ENCODE assay signal across 14 cellular contexts in genomic region chr2:238262496-238263122, GRCh38. TPM values are rescaled to one million over a fixed set of nuclear protein-coding genes. Genes with fewer than 3 reads are reported as not detected.
DNase-seq lines count a peak whose midpoint lies in the region; ATAC-seq, FAIRE-seq and TF ChIP-seq lines count a peak whose summit lies in the region.
"Had no signal": no experiment of that assay in that cellular context is flagged by ENCODE, and none has a peak within 500 bp of the region (broad histone marks: within the 10 kb centered on the region; RNA-seq: fewer than 3 reads in every experiment).

No MANE protein-coding gene starts in this region.

- H3K27me3 Mint-ChIP-seq in activated T-cell treated with anti-CD3 and anti-CD28 coated beads, Interleukin-2, amount 50 U/mL, for 4 hours (ENCODE audit: low read depth) = no peaks in the 10 kb centered on the region
- H3K27me3 Mint-ChIP-seq: activated CD8-positive, alpha-beta T cell treated with anti-CD3 and anti-CD28 coated beads for 36 hours; naive thymus-derived CD8-positive, alpha-beta T cell had no signal

- H3K27me3 ChIP-seq in adipocyte (replicated peaks; ENCODE audit: control insufficient read depth, insufficient read depth, low read length) (no peaks in the 10 kb centered on the region), left ventricle myocardium inferior (ENCODE audit: low read depth) (no peaks in the 10 kb centered on the region), rectal smooth muscle tissue (ENCODE audit: control insufficient read depth, insufficient read depth, low read length) (no peaks in the 10 kb centered on the region), upper lobe of left lung (no peaks in the 10 kb centered on the region)
- H3K27me3 ChIP-seq: brain microvascular endothelial cell had no signal

- no peak for TF ChIP-seq CTCF in left ventricle myocardium inferior (IDR thresholded peaks at IDR 0.05; ENCODE audit: borderline replicate concordance)
- TF ChIP-seq CTCF in upper lobe of left lung (IDR thresholded peaks at IDR 0.05) = no peak

- no peak for TF ChIP-seq POLR2A in upper lobe of left lung (IDR thresholded peaks at IDR 0.05)
- no peak for TF ChIP-seq POLR2A in H54 (IDR thresholded peaks at IDR 0.05; ENCODE audit: low read depth, low read length)

- intact Hi-C loops in left ventricle myocardium inferior (cut with micrococcal nuclease) = no loop called here

- H3K27ac ChIP-seq in left ventricle myocardium inferior (replicated peaks) (peak overlapping the region; percentile 69), rectal smooth muscle tissue (ENCODE audit: low read depth, low read length) (peak overlapping the region; percentile 28), upper lobe of left lung (peak overlapping the region in 3 of 4 donors; percentile 43 to 78 (median 72))
- H3K27ac ChIP-seq: brain microvascular endothelial cell had no signal

- H3K4me3 ChIP-seq in adipocyte (ENCODE audit: low read length) (no peak overlapping the region), left ventricle myocardium inferior (no peak overlapping the region), rectal smooth muscle tissue (ENCODE audit: low read length) (no peak overlapping the region), upper lobe of left lung (no peak overlapping the region)

- H3K4me1 Mint-ChIP-seq in activated T-cell treated with anti-CD3 and anti-CD28 coated beads, Interleukin-2, amount 50 U/mL, for 4 hours (ENCODE audit: low read depth) = peaks cover 5% of the 10 kb centered on the region

- no peaks in the 10 kb centered on the region for H3K9me3 ChIP-seq in adipocyte (ENCODE audit: control insufficient read depth, low read length)
- H3K9me3 ChIP-seq in left ventricle myocardium inferior (replicated peaks) = no peaks in the 10 kb centered on the region
- no peaks in the 10 kb centered on the region for H3K9me3 ChIP-seq in upper lobe of left lung

- no peak for FAIRE-seq in H54 (lab: Jason Lieb, UNC)

- no peaks in the 10 kb centered on the region for H3K9me3 Mint-ChIP-seq in activated T-cell treated with anti-CD3 and anti-CD28 coated beads, Interleukin-2, amount 50 U/mL, for 4 hours
- H3K9me3 Mint-ChIP-seq: activated CD8-positive, alpha-beta T cell treated with anti-CD3 and anti-CD28 coated beads for 36 hours; activated naive CD4-positive, alpha-beta T cell treated with anti-CD3 and anti-CD28 coated beads, Interleukin-2, amount 50 U/mL, for 72 hours; naive thymus-derived CD8-positive, alpha-beta T cell; T-helper 1 cell treated with Interleukin-12 subunit alpha and Interleukin-12 subunit beta and Interleukin-4 antibody, amounts not matched to agents 30 μg/mL and 1 μg/mL, for 36 hours; WTC11 had no signal

- no peak overlapping the region for H3K4me3 Mint-ChIP-seq in activated T-cell treated with anti-CD3 and anti-CD28 coated beads, Interleukin-2, amount 50 U/mL, for 4 hours
- H3K4me3 Mint-ChIP-seq: activated CD8-positive, alpha-beta T cell treated with anti-CD3 and anti-CD28 coated beads for 36 hours; naive thymus-derived CD8-positive, alpha-beta T cell; T-helper 1 cell treated with Interleukin-12 subunit alpha and Interleukin-12 subunit beta and Interleukin-4 antibody, amounts not matched to agents 30 μg/mL and 1 μg/mL, for 36 hours; WTC11 had no signal

- peaks cover 27% of the 10 kb centered on the region for H3K36me3 Mint-ChIP-seq in activated T-cell treated with anti-CD3 and anti-CD28 coated beads, Interleukin-2, amount 50 U/mL, for 4 hours (ENCODE audit: insufficient read depth)
- H3K36me3 Mint-ChIP-seq: activated naive CD4-positive, alpha-beta T cell treated with anti-CD3 and anti-CD28 coated beads, Interleukin-2, amount 50 U/mL, for 72 hours had no signal

- H3K9ac ChIP-seq in adipocyte (ENCODE audit: low read length) (peak overlapping the region; percentile 54), rectal smooth muscle tissue (ENCODE audit: low read length) (no peak overlapping the region)

- H3K4me1 ChIP-seq in adipocyte (ENCODE audit: control insufficient read depth, insufficient read depth, low read length) (peaks cover 9% of the 10 kb centered on the region), left ventricle myocardium inferior (peaks cover 43% of the 10 kb centered on the region), rectal smooth muscle tissue (ENCODE audit: control insufficient read depth, insufficient read depth, low read length) (no peaks in the 10 kb centered on the region), upper lobe of left lung (peaks cover 30 to 41% (median 32%) of the 10 kb centered on the region in 4 donors)

- WGBS in upper lobe of left lung, 2 donors = 84 to 95% methylated on average over 8 to 12 of the region's 12 CpGs

- peaks cover 7% of the 10 kb centered on the region for H3K36me3 ChIP-seq in adipocyte (ENCODE audit: control insufficient read depth, insufficient read depth, low read length, severe bottlenecking)
- H3K36me3 ChIP-seq in left ventricle myocardium inferior = peaks cover 37% of the 10 kb centered on the region
- peaks cover 41% of the 10 kb centered on the region for H3K36me3 ChIP-seq in rectal smooth muscle tissue (ENCODE audit: control insufficient read depth, insufficient read depth, low read length)
- peaks cover 0 to 81% (median 38%) of the 10 kb centered on the region in 4 donors for H3K36me3 ChIP-seq in upper lobe of left lung
- H3K36me3 ChIP-seq: brain microvascular endothelial cell had no signal

- no peak for TF ChIP-seq EP300 in upper lobe of left lung (IDR thresholded peaks at IDR 0.05)

- ATAC-seq in upper lobe of left lung (ENCODE audit: low FRiP score in 2 of 2) (no peak), GM18517 (IDR thresholded peaks at IDR 0.05; ENCODE audit: unreplicated experiment) (no peak)
- ATAC-seq in activated T-cell treated with anti-CD3 and anti-CD28 coated beads, Interleukin-2, amount 50 U/mL, for 4 hours = no peak

- no peak for DNase-seq in adipocyte (ENCODE audit: low read depth)
- no peak for DNase-seq in left ventricle myocardium inferior
- DNase-seq in upper lobe of left lung = peak in 1 of 2 donors; percentile 67
- DNase-seq in H54 (ENCODE audit: insufficient read length, low spot score) = no peak
- DNase-seq in activated T-cell treated with anti-CD3 and anti-CD28 coated beads, Interleukin-2, amount 50 U/mL, for 4 hours = no peak
- DNase-seq: SIG-M5 had no signal

RNA-seq across cellular contexts. Expression of gene HES6, which starts 22.8 kb away (rescaled TPM):
- 2.7 TPM for total RNA-seq in left ventricle myocardium inferior
- 10 to 100 TPM in 3 of 6 donors, 1 to 10 TPM in 3; 5.2 to 15.8 (median 9.4) TPM for total RNA-seq in upper lobe of left lung
- total RNA-seq in activated T-cell treated with anti-CD3 and anti-CD28 coated beads, Interleukin-2, amount 50 U/mL, for 4 hours = 1 to 10 TPM; 5.9 to 9.1 (median 8.0) TPM

RNA-seq across cellular contexts. Expression of gene PER2, which starts 25.8 kb away (rescaled TPM):
- total RNA-seq in left ventricle myocardium inferior (3.4 TPM), upper lobe of left lung (10 to 100 TPM; 12.9 to 28.7 (median 18.1) TPM)
- 10 to 100 TPM; 22.8 to 25.4 (median 24.6) TPM for total RNA-seq in activated T-cell treated with anti-CD3 and anti-CD28 coated beads, Interleukin-2, amount 50 U/mL, for 4 hours

RNA-seq across cellular contexts. Expression of gene TRAF3IP1, which starts 57.7 kb away (rescaled TPM):
- total RNA-seq in left ventricle myocardium inferior (14.6 TPM), upper lobe of left lung (10 to 100 TPM; 14.0 to 26.8 (median 18.8) TPM)
- total RNA-seq in activated T-cell treated with anti-CD3 and anti-CD28 coated beads, Interleukin-2, amount 50 U/mL, for 4 hours = 10 to 100 TPM; 16.4 to 19.1 (median 17.8) TPM

RNA-seq across cellular contexts. Expression of gene ILKAP, which starts 59.1 kb away (rescaled TPM):
- total RNA-seq in left ventricle myocardium inferior (26.5 TPM), upper lobe of left lung (10 to 100 TPM; 35.2 to 67.1 (median 40.7) TPM)
- 10 to 100 TPM; 64.5 to 70.9 (median 66.5) TPM for total RNA-seq in activated T-cell treated with anti-CD3 and anti-CD28 coated beads, Interleukin-2, amount 50 U/mL, for 4 hours
